In the genomic region with DNA sequence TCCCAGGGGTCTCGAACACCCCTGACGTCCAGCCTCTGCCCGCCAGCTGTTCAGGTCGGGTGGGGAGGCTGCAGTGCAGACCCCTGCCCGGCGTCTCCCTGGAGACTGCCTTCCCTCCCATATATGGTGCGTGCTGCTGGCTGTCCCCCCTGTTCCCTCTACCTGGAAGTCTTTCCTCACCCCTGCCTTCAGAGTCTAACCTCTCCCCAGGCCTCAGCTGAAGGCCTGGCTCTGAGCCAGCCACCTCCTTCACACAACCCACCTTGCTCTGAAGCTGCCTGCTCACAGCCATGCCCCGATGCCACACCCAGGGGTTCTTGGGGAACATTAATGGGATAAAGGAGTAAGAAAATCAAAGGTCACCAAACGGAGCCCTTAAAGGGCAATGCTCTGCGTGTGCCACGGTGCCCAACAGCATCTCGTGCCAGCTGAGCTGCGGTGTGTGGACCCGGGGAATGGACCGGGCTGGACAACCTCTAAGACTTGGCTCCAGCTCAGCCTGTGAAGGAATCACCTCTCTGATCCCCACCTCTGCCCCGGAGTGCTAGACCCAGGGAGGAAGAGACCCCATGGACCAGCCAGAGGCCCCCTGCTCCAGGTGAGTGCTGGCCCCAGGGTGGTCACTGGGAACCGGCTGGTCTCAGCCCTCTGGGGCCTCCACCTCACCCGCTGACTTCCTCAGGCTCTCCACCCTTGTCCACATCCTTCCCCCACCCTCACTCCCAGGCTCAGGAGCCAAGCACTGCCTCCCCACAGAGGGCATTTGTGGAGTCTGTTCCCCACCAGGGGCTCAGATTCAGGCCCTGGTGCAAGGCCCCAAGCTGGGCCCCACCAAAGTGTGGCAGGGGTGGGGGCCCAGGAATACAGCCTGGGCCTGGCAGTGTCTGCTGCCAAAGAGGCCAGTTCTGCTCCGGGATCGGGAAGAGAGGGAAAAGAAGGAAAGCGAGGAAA, we compare ENCODE assay signal across 10 cellular contexts. TPM values are rescaled to one million over a fixed set of nuclear protein-coding genes. Genes with fewer than 3 reads are reported as not detected.
DNase-seq lines count a peak whose midpoint lies in the region; ATAC-seq and TF ChIP-seq lines count a peak whose summit lies in the region.
"Had no signal": no experiment of that assay in that cellular context is flagged by ENCODE, and none has a peak within 500 bp of the region (broad histone marks: within the 10 kb centered on the region; RNA-seq: fewer than 3 reads in every experiment).

A gene (plus strand): TSS at position 407 of the 951 bp plus-strand sequence. CDS start 163 bp downstream, at position 570.

- H3K27me3 Mint-ChIP-seq in activated CD8-positive, alpha-beta T cell treated with anti-CD3 and anti-CD28 coated beads for 36 hours = peaks cover 10% of the 10 kb centered on the region
- peaks cover 28 to 38% of the 10 kb centered on the region in 2 donors for H3K27me3 Mint-ChIP-seq in stimulated activated naive B cell treated with anti-CD40 and anti-IgM and Interleukin-4, amounts not matched to agents 10 μg/mL and 1 μg/mL and 100 μg/mL, for 72 hours

- H3K9me3 ChIP-seq in right cardiac atrium (ENCODE audit: control insufficient read depth, low read length) (no peaks in the 10 kb centered on the region), MM.1S (replicated peaks; ENCODE audit: insufficient read depth, low read length) (no peaks in the 10 kb centered on the region)
- H3K9me3 ChIP-seq: psoas muscle had no signal

- DNase-seq in activated CD4-positive, CD25-positive, alpha-beta regulatory T cell treated with anti-CD3 and anti-CD28 coated beads, Interleukin-2, amount 50 U/mL, for 72 hours = peak; percentile 28
- DNase-seq in activated CD8-positive, alpha-beta T cell treated with anti-CD3 and anti-CD28 coated beads for 36 hours = no peak
- DNase-seq in right cardiac atrium = peak in 2 of 3 donors; percentile 33 to 49
- no peak for DNase-seq in stimulated activated naive B cell treated with anti-CD40 and anti-IgM and Interleukin-4, amounts not matched to agents 10 μg/mL and 1 μg/mL and 100 μg/mL, for 72 hours
- DNase-seq in MM.1S = no peak
- no peak for DNase-seq in Ammon's horn (ENCODE audit: low spot score)

- H3K79me2 ChIP-seq in MM.1S (ENCODE audit: low read length) = no peaks in the 10 kb centered on the region

- H3K4me3 Mint-ChIP-seq in activated CD8-positive, alpha-beta T cell treated with anti-CD3 and anti-CD28 coated beads for 36 hours = peak within 1 kb of the TSS; percentile 86
- H3K4me3 Mint-ChIP-seq in stimulated activated naive B cell treated with anti-CD40 and anti-IgM and Interleukin-4, amounts not matched to agents 10 μg/mL and 1 μg/mL and 100 μg/mL, for 72 hours = peak within 1 kb of the TSS; percentile 67 to 76

- no peaks in the 10 kb centered on the region for H3K9me2 ChIP-seq in MM.1S (replicated peaks; ENCODE audit: insufficient read depth, low read length)

- no peak within 1 kb of the TSS for H2AFZ ChIP-seq in MM.1S (ENCODE audit: low read length)

- H4K20me1 ChIP-seq in MM.1S (ENCODE audit: insufficient read depth, low read length) = no peaks in the 10 kb centered on the region

- no peak within 1 kb of the TSS for H3K9ac ChIP-seq in MM.1S (ENCODE audit: low read length)

- H3K4me3 ChIP-seq in right cardiac atrium (ENCODE audit: low read length) (no peak within 1 kb of the TSS), MM.1S (ENCODE audit: low read length) (no peak within 1 kb of the TSS)

- intact Hi-C loops in activated CD8-positive, alpha-beta T cell treated with anti-CD3 and anti-CD28 coated beads for 36 hours (cut with micrococcal nuclease) = no loop called here
- intact Hi-C loops in right cardiac atrium (cut with DNase I) = no loop called here

- no peak for TF ChIP-seq CTCF in activated CD8-positive, alpha-beta T cell treated with anti-CD3 and anti-CD28 coated beads for 36 hours (IDR thresholded peaks at IDR 0.05)
- no peak for TF ChIP-seq CTCF in MM.1S (IDR thresholded peaks at IDR 0.05; ENCODE audit: low read length)

- H3K27ac ChIP-seq in right cardiac atrium (ENCODE audit: low read length) (no peak within 1 kb of the TSS), MM.1S (ENCODE audit: low read length) (no peak within 1 kb of the TSS)
- H3K27ac ChIP-seq: epithelial cell of prostate, psoas muscle had no signal

- H3K4me2 ChIP-seq in MM.1S (ENCODE audit: low read depth, low read length) = no peak within 1 kb of the TSS

- H3K4me1 ChIP-seq in right cardiac atrium (ENCODE audit: control insufficient read depth, insufficient read depth, low read length) (no peaks in the 10 kb centered on the region), MM.1S (ENCODE audit: low read length) (no peaks in the 10 kb centered on the region)
- H3K4me1 ChIP-seq: psoas muscle had no signal

- no peaks in the 10 kb centered on the region for H3F3A ChIP-seq in MM.1S (ENCODE audit: insufficient read depth, low read length)

- peaks cover 42% of the 10 kb centered on the region for H3K4me1 Mint-ChIP-seq in activated CD8-positive, alpha-beta T cell treated with anti-CD3 and anti-CD28 coated beads for 36 hours (ENCODE audit: low read depth)
- peaks cover 23 to 47% of the 10 kb centered on the region in 2 donors for H3K4me1 Mint-ChIP-seq in stimulated activated naive B cell treated with anti-CD40 and anti-IgM and Interleukin-4, amounts not matched to agents 10 μg/mL and 1 μg/mL and 100 μg/mL, for 72 hours

- H3K27me3 ChIP-seq in right cardiac atrium (ENCODE audit: control insufficient read depth, insufficient read depth) = no peaks in the 10 kb centered on the region
- peaks cover 26% of the 10 kb centered on the region for H3K27me3 ChIP-seq in MM.1S (replicated peaks; ENCODE audit: insufficient read depth, low read length)

- peaks cover 39% of the 10 kb centered on the region for H3K36me3 Mint-ChIP-seq in activated CD8-positive, alpha-beta T cell treated with anti-CD3 and anti-CD28 coated beads for 36 hours (ENCODE audit: low read depth)
- H3K36me3 Mint-ChIP-seq in stimulated activated naive B cell treated with anti-CD40 and anti-IgM and Interleukin-4, amounts not matched to agents 10 μg/mL and 1 μg/mL and 100 μg/mL, for 72 hours = peaks cover 0 to 10% of the 10 kb centered on the region in 2 donors

- ATAC-seq in activated CD4-positive, CD25-positive, alpha-beta regulatory T cell treated with anti-CD3 and anti-CD28 coated beads, Interleukin-2, amount 50 U/mL, for 24 hours = no peak
- ATAC-seq in activated CD8-positive, alpha-beta T cell treated with anti-CD3 and anti-CD28 coated beads for 36 hours = no peak
- ATAC-seq in right cardiac atrium (peak in 1 of 2 donors; percentile 5), HG03045 (IDR thresholded peaks at IDR 0.05; ENCODE audit: unreplicated experiment) (no peak)
- ATAC-seq in stimulated activated naive B cell treated with anti-CD40 and anti-IgM and Interleukin-4, amounts not matched to agents 10 μg/mL and 1 μg/mL and 100 μg/mL, for 72 hours (replicated peaks) = no peak

- CTCF ChIA-PET in activated CD8-positive, alpha-beta T cell treated with anti-CD3 and anti-CD28 coated beads for 36 hours (lab: Charles Lee) = interaction anchor here (0.7 to 7.4 kb wide), 9 partner anchors 9 to 85 kb away, joined by 3 to 71 read pairs (median 5); a partner anchor contains a TSS

- peak within 1 kb of the TSS; percentile 77 for H3K27ac Mint-ChIP-seq in activated CD8-positive, alpha-beta T cell treated with anti-CD3 and anti-CD28 coated beads for 36 hours
- H3K27ac Mint-ChIP-seq in stimulated activated naive B cell treated with anti-CD40 and anti-IgM and Interleukin-4, amounts not matched to agents 10 μg/mL and 1 μg/mL and 100 μg/mL, for 72 hours = peak within 1 kb of the TSS; percentile 87

- WGBS in right cardiac atrium = 75% methylated on average over 21 of the region's 21 CpGs

- peaks cover 12% of the 10 kb centered on the region for H3K9me3 Mint-ChIP-seq in activated CD8-positive, alpha-beta T cell treated with anti-CD3 and anti-CD28 coated beads for 36 hours
- peaks cover 0 to 6% of the 10 kb centered on the region in 2 donors for H3K9me3 Mint-ChIP-seq in stimulated activated naive B cell treated with anti-CD40 and anti-IgM and Interleukin-4, amounts not matched to agents 10 μg/mL and 1 μg/mL and 100 μg/mL, for 72 hours

- no peaks in the 10 kb centered on the region for H3K36me3 ChIP-seq in MM.1S (replicated peaks; ENCODE audit: insufficient read depth, low read length)

- POLR2A ChIA-PET in activated CD8-positive, alpha-beta T cell treated with anti-CD3 and anti-CD28 coated beads for 36 hours (lab: Charles Lee) = interaction anchor here (0.6 to 8.5 kb wide), 15 partner anchors 8 to 230 kb away, joined by 3 to 75 read pairs (median 4); a partner anchor contains a TSS

RNA-seq across cellular contexts. Expression of the gene that starts here (rescaled TPM):
- total RNA-seq in activated CD8-positive, alpha-beta T cell treated with anti-CD3 and anti-CD28 coated beads for 36 hours = 1 to 10 TPM; 3.3 to 3.4 TPM
- under 1 TPM in 2 of 4 donors, not detected in 2; 0.11 to 0.24 TPM for total RNA-seq in right cardiac atrium
- polyA plus RNA-seq in right cardiac atrium = 0.02 TPM

Comparison
In these comparisons a context has a peak if more than half of its experiments do, and no peak if none do; other contexts are left out.
1. Peak in DNase-seq in right cardiac atrium; RNA of the gene not detected or under 1 TPM.